Comparison of ENCODE assay signal across 1 cellular context in the genomic region with DNA sequence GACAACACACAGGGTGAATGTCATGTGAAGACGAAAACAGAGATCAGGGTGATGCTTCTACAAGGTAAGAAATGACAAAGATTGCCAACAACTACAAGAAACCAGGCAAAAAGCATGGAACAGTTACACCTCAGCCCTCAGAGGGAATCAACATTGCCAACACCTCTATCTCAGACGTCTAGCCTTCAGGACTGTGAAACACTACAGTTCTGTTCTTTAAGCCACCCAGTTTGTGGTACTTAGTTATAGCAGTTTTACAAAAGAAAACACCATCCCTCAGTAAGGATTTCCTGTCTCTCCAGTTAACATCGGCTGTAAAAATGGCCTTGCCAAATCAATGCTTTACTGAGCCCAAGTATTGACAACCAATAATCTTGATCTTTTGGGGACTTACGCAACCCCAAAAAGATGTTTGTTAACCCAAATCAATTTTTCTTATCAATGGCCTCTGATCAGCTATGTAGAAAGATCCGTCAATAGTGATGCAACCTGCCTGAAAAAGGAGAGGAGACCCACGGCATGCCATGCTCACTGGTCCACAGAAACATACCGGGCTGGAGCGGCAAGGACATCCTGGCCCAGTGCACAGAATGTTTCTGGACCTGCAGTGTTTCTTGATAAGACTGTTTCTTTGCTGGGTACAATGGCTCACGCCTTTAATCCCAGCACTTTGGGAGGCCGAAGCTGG.
TF ChIP-seq lines count a peak whose summit lies in the region.

No MANE protein-coding gene starts in this region.

TF ChIP-seq in HepG2, 621 proteins besides CTCF, POLR2A, EP300 and RAD21 (continued from another document and continues in another):
- no peak for TF ChIP-seq THRA (CRISPR knock-in tag; IDR thresholded peaks at IDR 0.05; ENCODE audit: borderline replicate concordance)
- no peak for TF ChIP-seq ZNF619 (CRISPR knock-in tag; IDR thresholded peaks at IDR 0.05)
- no peak for TF ChIP-seq SIN3A (IDR thresholded peaks at IDR 0.05; ENCODE audit: borderline replicate concordance, low read depth, low read length)
- no peak for TF ChIP-seq NR0B2 (CRISPR knock-in tag; IDR thresholded peaks at IDR 0.05)
- no peak for TF ChIP-seq ZHX1 (CRISPR knock-in tag; IDR thresholded peaks at IDR 0.05; ENCODE audit: low read depth)
- no peak for TF ChIP-seq CBX5 (CRISPR knock-in tag; IDR thresholded peaks at IDR 0.05; ENCODE audit: borderline replicate concordance)
- peak; percentile 71 for TF ChIP-seq ZMYM3 (CRISPR knock-in tag; IDR thresholded peaks at IDR 0.05)
- TF ChIP-seq ZNF33B (CRISPR knock-in tag; IDR thresholded peaks at IDR 0.05): no peak
- TF ChIP-seq REPIN1 (CRISPR knock-in tag; IDR thresholded peaks at IDR 0.05; ENCODE audit: borderline replicate concordance, low read depth): no peak
- no peak for TF ChIP-seq TBX2 (CRISPR knock-in tag; IDR thresholded peaks at IDR 0.05; ENCODE audit: borderline replicate concordance)
- no peak for TF ChIP-seq SP1 (IDR thresholded peaks at IDR 0.05)
- TF ChIP-seq SP1 (CRISPR knock-in tag; IDR thresholded peaks at IDR 0.05): no peak
- TF ChIP-seq POLR2G (IDR thresholded peaks at IDR 0.05; ENCODE audit: low read depth, low read length): no peak
- no peak for TF ChIP-seq TCF12 (IDR thresholded peaks at IDR 0.05)
- no peak for TF ChIP-seq TCF12 (CRISPR knock-in tag; IDR thresholded peaks at IDR 0.05)
- TF ChIP-seq ESRRA (CRISPR knock-in tag; IDR thresholded peaks at IDR 0.05; ENCODE audit: low read depth): no peak
- TF ChIP-seq AKAP8 (CRISPR knock-in tag; IDR thresholded peaks at IDR 0.05): no peak
- TF ChIP-seq RCOR2 (CRISPR knock-in tag; IDR thresholded peaks at IDR 0.05): peak; percentile 21; the same call in 1 of the 2 replicates
- peak; percentile 30; the same call in 1 of the 2 replicates for TF ChIP-seq NR2F6 (IDR thresholded peaks at IDR 0.05)
- TF ChIP-seq NR2F6 (CRISPR knock-in tag; IDR thresholded peaks at IDR 0.05): no peak
- TF ChIP-seq CREB1 (IDR thresholded peaks at IDR 0.05): no peak
- TF ChIP-seq CREB1 (CRISPR knock-in tag; IDR thresholded peaks at IDR 0.05): peak; percentile 72
- TF ChIP-seq MEIS2 (CRISPR knock-in tag; IDR thresholded peaks at IDR 0.05): peak; percentile 56; the same call in 1 of the 2 replicates
- TF ChIP-seq, protein P1, sequence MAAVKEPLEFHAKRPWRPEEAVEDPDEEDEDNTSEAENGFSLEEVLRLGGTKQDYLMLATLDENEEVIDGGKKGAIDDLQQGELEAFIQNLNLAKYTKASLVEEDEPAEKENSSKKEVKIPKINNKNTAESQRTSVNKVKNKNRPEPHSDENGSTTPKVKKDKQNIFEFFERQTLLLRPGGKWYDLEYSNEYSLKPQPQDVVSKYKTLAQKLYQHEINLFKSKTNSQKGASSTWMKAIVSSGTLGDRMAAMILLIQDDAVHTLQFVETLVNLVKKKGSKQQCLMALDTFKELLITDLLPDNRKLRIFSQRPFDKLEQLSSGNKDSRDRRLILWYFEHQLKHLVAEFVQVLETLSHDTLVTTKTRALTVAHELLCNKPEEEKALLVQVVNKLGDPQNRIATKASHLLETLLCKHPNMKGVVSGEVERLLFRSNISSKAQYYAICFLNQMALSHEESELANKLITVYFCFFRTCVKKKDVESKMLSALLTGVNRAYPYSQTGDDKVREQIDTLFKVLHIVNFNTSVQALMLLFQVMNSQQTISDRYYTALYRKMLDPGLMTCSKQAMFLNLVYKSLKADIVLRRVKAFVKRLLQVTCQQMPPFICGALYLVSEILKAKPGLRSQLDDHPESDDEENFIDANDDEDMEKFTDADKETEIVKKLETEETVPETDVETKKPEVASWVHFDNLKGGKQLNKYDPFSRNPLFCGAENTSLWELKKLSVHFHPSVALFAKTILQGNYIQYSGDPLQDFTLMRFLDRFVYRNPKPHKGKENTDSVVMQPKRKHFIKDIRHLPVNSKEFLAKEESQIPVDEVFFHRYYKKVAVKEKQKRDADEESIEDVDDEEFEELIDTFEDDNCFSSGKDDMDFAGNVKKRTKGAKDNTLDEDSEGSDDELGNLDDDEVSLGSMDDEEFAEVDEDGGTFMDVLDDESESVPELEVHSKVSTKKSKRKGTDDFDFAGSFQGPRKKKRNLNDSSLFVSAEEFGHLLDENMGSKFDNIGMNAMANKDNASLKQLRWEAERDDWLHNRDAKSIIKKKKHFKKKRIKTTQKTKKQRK (IDR thresholded peaks at IDR 0.05; ENCODE audit: low read length): no peak
- TF ChIP-seq ELF4 (CRISPR knock-in tag; IDR thresholded peaks at IDR 0.05; ENCODE audit: borderline replicate concordance): no peak
- peak; percentile 71 for TF ChIP-seq FOXP4 (CRISPR knock-in tag; IDR thresholded peaks at IDR 0.05)
- TF ChIP-seq CENPBD1 (CRISPR knock-in tag; IDR thresholded peaks at IDR 0.05; ENCODE audit: borderline replicate concordance, low read depth): no peak
- TF ChIP-seq HNRNPL (IDR thresholded peaks at IDR 0.05; ENCODE audit: low read depth, low read length): no peak
- TF ChIP-seq POLR2AphosphoS2 (IDR thresholded peaks at IDR 0.05; ENCODE audit: low read depth, low read length): no peak
- TF ChIP-seq, protein P2, sequence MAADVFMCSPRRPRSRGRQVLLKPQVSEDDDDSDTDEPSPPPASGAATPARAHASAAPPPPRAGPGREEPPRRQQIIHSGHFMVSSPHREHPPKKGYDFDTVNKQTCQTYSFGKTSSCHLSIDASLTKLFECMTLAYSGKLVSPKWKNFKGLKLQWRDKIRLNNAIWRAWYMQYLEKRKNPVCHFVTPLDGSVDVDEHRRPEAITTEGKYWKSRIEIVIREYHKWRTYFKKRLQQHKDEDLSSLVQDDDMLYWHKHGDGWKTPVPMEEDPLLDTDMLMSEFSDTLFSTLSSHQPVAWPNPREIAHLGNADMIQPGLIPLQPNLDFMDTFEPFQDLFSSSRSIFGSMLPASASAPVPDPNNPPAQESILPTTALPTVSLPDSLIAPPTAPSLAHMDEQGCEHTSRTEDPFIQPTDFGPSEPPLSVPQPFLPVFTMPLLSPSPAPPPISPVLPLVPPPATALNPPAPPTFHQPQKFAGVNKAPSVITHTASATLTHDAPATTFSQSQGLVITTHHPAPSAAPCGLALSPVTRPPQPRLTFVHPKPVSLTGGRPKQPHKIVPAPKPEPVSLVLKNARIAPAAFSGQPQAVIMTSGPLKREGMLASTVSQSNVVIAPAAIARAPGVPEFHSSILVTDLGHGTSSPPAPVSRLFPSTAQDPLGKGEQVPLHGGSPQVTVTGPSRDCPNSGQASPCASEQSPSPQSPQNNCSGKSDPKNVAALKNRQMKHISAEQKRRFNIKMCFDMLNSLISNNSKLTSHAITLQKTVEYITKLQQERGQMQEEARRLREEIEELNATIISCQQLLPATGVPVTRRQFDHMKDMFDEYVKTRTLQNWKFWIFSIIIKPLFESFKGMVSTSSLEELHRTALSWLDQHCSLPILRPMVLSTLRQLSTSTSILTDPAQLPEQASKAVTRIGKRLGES (CRISPR knock-in tag; IDR thresholded peaks at IDR 0.05; ENCODE audit: borderline replicate concordance): no peak
- TF ChIP-seq ZBTB20 (CRISPR knock-in tag; IDR thresholded peaks at IDR 0.05; ENCODE audit: borderline replicate concordance, low read depth): no peak
- TF ChIP-seq ZNF432 (CRISPR knock-in tag; IDR thresholded peaks at IDR 0.05; ENCODE audit: borderline replicate concordance): no peak
- TF ChIP-seq TEAD3 (CRISPR knock-in tag; optimal IDR thresholded peaks at IDR 0.05; ENCODE audit: borderline replicate concordance): peak; percentile 24
- TF ChIP-seq HMGXB4 (CRISPR knock-in tag; IDR thresholded peaks at IDR 0.05; ENCODE audit: borderline replicate concordance in 1 of 2, low read depth in 1 of 2): no peak
- peak; percentile 63; the same call in 1 of the 2 replicates for TF ChIP-seq MEIS1 (CRISPR knock-in tag; IDR thresholded peaks at IDR 0.05; ENCODE audit: borderline replicate concordance)
- TF ChIP-seq ZNF777 (CRISPR knock-in tag; IDR thresholded peaks at IDR 0.05): no peak
- no peak for TF ChIP-seq MTA3 (CRISPR knock-in tag; IDR thresholded peaks at IDR 0.05)
- no peak for TF ChIP-seq ZSCAN20 (CRISPR knock-in tag; IDR thresholded peaks at IDR 0.05; ENCODE audit: borderline replicate concordance)
- TF ChIP-seq MIXL1 (CRISPR knock-in tag; IDR thresholded peaks at IDR 0.05): peak; percentile 77; the same call in 1 of the 2 replicates
- no peak for TF ChIP-seq SETDB1 (CRISPR knock-in tag; IDR thresholded peaks at IDR 0.05; ENCODE audit: borderline replicate concordance)
- TF ChIP-seq BORCS8-MEF2B (CRISPR knock-in tag; IDR thresholded peaks at IDR 0.05): no peak
- TF ChIP-seq CENPT (CRISPR knock-in tag; IDR thresholded peaks at IDR 0.05; ENCODE audit: low read depth): no peak
- no peak for TF ChIP-seq ZNF367 (CRISPR knock-in tag; IDR thresholded peaks at IDR 0.05; ENCODE audit: borderline replicate concordance)
- no peak for TF ChIP-seq ZNF83 (CRISPR knock-in tag; IDR thresholded peaks at IDR 0.05; ENCODE audit: borderline replicate concordance)
- no peak for TF ChIP-seq RFX1 (IDR thresholded peaks at IDR 0.05)
- TF ChIP-seq PTBP1 (IDR thresholded peaks at IDR 0.05; ENCODE audit: low read depth, low read length, poor library complexity, severe bottlenecking): no peak
- TF ChIP-seq IRX3 (CRISPR knock-in tag; IDR thresholded peaks at IDR 0.05; ENCODE audit: borderline replicate concordance, low read depth): no peak
